21 cellular contexts compared by ENCODE assay signal in the genomic region with DNA sequence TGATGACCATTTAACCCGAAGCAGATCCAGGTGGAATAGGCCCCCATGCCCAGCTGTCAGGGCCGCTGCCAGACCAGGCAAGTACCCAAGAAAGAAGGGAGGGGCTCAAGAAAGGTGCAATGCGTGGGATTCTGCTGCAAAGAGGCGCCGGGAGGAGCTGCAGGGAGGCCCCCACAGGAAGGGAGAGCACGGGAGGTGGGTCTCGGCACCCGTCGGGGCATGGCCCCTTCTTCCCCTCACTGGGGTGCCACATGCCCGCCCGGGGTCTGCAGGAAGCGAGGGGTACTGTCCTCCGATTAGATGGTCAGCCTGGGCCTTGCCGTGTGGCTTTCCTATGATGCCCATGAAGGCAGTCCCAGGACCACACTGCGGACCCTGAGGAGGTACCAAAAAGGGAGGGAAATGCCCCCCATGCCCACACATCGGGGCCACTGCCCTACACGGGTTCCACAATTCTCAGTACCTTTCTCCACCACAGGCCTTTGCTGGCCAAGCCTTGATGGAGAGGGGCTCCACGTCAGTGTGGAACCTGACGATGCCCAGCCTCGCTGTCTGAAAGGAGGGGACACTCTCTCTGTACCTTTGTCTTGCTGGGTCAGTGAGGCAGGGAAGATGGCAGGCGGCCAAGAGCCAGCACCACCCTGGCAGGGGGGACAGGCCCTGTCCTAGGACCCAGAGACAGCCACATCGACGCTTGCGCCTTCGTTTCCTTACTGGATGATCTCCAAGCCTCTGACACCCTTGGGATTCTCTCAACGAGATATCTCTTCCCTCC. TPM values are rescaled to one million over a fixed set of nuclear protein-coding genes. Genes with fewer than 3 reads are reported as not detected.
DNase-seq lines count a peak whose midpoint lies in the region; ATAC-seq, FAIRE-seq and TF ChIP-seq lines count a peak whose summit lies in the region.
"Had no signal": no experiment of that assay in that cellular context is flagged by ENCODE, and none has a peak within 500 bp of the region (broad histone marks: within the 10 kb centered on the region; RNA-seq: fewer than 3 reads in every experiment).

No MANE protein-coding gene starts in this region.

- CTCF ChIA-PET in HepG2 (lab: Yijun Ruan, JAX; ENCODE audit: low intra/inter-chr PET ratio, low total read pairs), result no interaction called here

- no peaks in the 10 kb centered on the region for H3K79me2 ChIP-seq in HepG2 (ENCODE audit: insufficient read depth, low read length)

- H3K36me3 Mint-ChIP-seq in dendritic cell treated with granulocyte-macrophage colony-stimulating factor and Interleukin-4, amounts not matched to agents 40 ng/mL and 50 ng/mL, for 4 days (ENCODE audit: low read depth), result no peaks in the 10 kb centered on the region
- no peaks in the 10 kb centered on the region for H3K36me3 Mint-ChIP-seq in neural crest cell (ENCODE audit: low read depth)
- H3K36me3 Mint-ChIP-seq: CD14-positive monocyte had no signal

- TF ChIP-seq CTCF in HepG2 (CRISPR knock-in tag; IDR thresholded peaks at IDR 0.05) (no peak), right lobe of liver (IDR thresholded peaks at IDR 0.05) (no peak), neural crest cell (conservative IDR thresholded peaks at IDR 0.05) (no peak)

- H3K27me3 Mint-ChIP-seq in dendritic cell treated with granulocyte-macrophage colony-stimulating factor and Interleukin-4, amounts not matched to agents 40 ng/mL and 50 ng/mL, for 4 days, result peaks cover 17% of the 10 kb centered on the region
- H3K27me3 Mint-ChIP-seq in neural crest cell (ENCODE audit: low read depth), result no peaks in the 10 kb centered on the region

- TF ChIP-seq RAD21 in HepG2 (CRISPR knock-in tag; IDR thresholded peaks at IDR 0.05), result no peak

- H3K27ac Mint-ChIP-seq in dendritic cell treated with granulocyte-macrophage colony-stimulating factor and Interleukin-4, amounts not matched to agents 40 ng/mL and 50 ng/mL, for 4 days, result peak overlapping the region; percentile 18
- H3K27ac Mint-ChIP-seq in neural crest cell (ENCODE audit: unreplicated experiment), result peak overlapping the region; percentile 43
- H3K27ac Mint-ChIP-seq: CD4-positive, alpha-beta memory T cell had no signal

- ATAC-seq in HepG2 (no peak), right lobe of liver (no peak), GM18870 (IDR thresholded peaks at IDR 0.05; ENCODE audit: unreplicated experiment) (no peak)

- H3K27ac ChIP-seq in HepG2 (ENCODE audit: extremely low read length, insufficient read depth, low read length) (no peak overlapping the region), right lobe of liver (no peak overlapping the region)

- TF ChIP-seq POLR2A in HepG2 (IDR thresholded peaks at IDR 0.05; ENCODE audit: insufficient read depth in 1 of 2, low read depth in 2 of 2, low read length in 2 of 2) (no peak), right lobe of liver (IDR thresholded peaks at IDR 0.05) (no peak)

- 51% methylated on average over 23 of the region's 26 CpGs for WGBS in HepG2 (ENCODE audit: low lambda C conversion rate)
- 76% methylated on average over 14 of the region's 26 CpGs for WGBS in right lobe of liver (ENCODE audit: insufficient coverage, low coverage, low lambda C conversion rate, missing lambda C conversion rate)

- H3K4me3 ChIP-seq in HepG2 (replicated peaks in 1 of 3; ENCODE audit: insufficient read depth in 1 of 3, low read depth in 2 of 3, low read length in 3 of 3) (no peak overlapping the region), right lobe of liver (no peak overlapping the region)
- H3K4me3 ChIP-seq: HAP-1 had no signal

- H3K9ac ChIP-seq in HepG2 (ENCODE audit: insufficient read depth, low read depth, low read length), result no peak overlapping the region

- FAIRE-seq in HepG2 (lab: Jason Lieb, UNC), result no peak
- peak; percentile 44 for FAIRE-seq in urothelium cell line (lab: Jason Lieb, UNC)
- FAIRE-seq: A204.1, GM12892, GM18507, H1 had no signal

- DNase-seq in HepG2 (ENCODE audit: low spot score) (no peak), right lobe of liver (no peak), neural crest cell (ENCODE audit: low read depth, low spot score) (no peak), urothelium cell line (ENCODE audit: low spot score) (no peak), occipital lobe (lab: John Stamatoyannopoulos, UW) (no peak), SHP77 (lab: John Stamatoyannopoulos, UW) (no peak)
- DNase-seq: ACHN; CD4-positive, alpha-beta memory T cell; DMS153; DMS79; GDM1 had no signal

- H3K4me2 ChIP-seq in HepG2 (ENCODE audit: low read depth, low read length), result no peak overlapping the region

- intact Hi-C loops in HepG2 (cut with micrococcal nuclease; ENCODE audit: unreplicated experiment) (no loop called here), right lobe of liver (cut with DNase I) (no loop called here)
- intact Hi-C loops in dendritic cell treated with granulocyte-macrophage colony-stimulating factor and Interleukin-4, amounts not matched to agents 40 ng/mL and 50 ng/mL, for 4 days (cut with micrococcal nuclease), result no loop called here

- H2AFZ ChIP-seq in HepG2 (ENCODE audit: low read length), result no peak overlapping the region

- in situ Hi-C loops in HepG2 (cut with HindIII; ENCODE audit: extremely low pct_ligation_motif_present, low pct_unique_long_range_greater_than_20kb), result no loop called here

- H3K9me3 Mint-ChIP-seq in dendritic cell treated with granulocyte-macrophage colony-stimulating factor and Interleukin-4, amounts not matched to agents 40 ng/mL and 50 ng/mL, for 4 days, result no peaks in the 10 kb centered on the region
- no peaks in the 10 kb centered on the region for H3K9me3 Mint-ChIP-seq in neural crest cell

- POLR2A ChIA-PET in HepG2 (lab: Yijun Ruan, JAX), result no interaction called here

- H3K27me3 ChIP-seq in HepG2 (ENCODE audit: control insufficient read depth in 1 of 2, insufficient read depth in 2 of 2, low read length in 2 of 2), result peaks cover 0 to 47% of the 10 kb centered on the region in 2 experiments; a peak in 4 of 5 replicates
- no peaks in the 10 kb centered on the region for H3K27me3 ChIP-seq in right lobe of liver
- H3K27me3 ChIP-seq: BE2C had no signal

- no peaks in the 10 kb centered on the region for H4K20me1 ChIP-seq in HepG2 (ENCODE audit: insufficient read depth, low read length)

- peaks cover 33% of the 10 kb centered on the region for H3K4me1 ChIP-seq in HepG2 (ENCODE audit: insufficient read depth, low read length)
- H3K4me1 ChIP-seq in right lobe of liver, result no peaks in the 10 kb centered on the region
- H3K4me1 ChIP-seq: BE2C, HAP-1 had no signal

- BruUV-seq in HepG2 (replicated peaks; lab: Mats Ljungman, UMichigan), result no TSS peak

- no peaks in the 10 kb centered on the region for H3K9me3 ChIP-seq in HepG2 (ENCODE audit: low read length)
- H3K9me3 ChIP-seq in right lobe of liver, result no peaks in the 10 kb centered on the region
- H3K9me3 ChIP-seq: BE2C, HAP-1 had no signal

- H3K4me1 Mint-ChIP-seq in dendritic cell treated with granulocyte-macrophage colony-stimulating factor and Interleukin-4, amounts not matched to agents 40 ng/mL and 50 ng/mL, for 4 days (ENCODE audit: low read depth), result peaks cover 9% of the 10 kb centered on the region
- no peaks in the 10 kb centered on the region for H3K4me1 Mint-ChIP-seq in neural crest cell
- H3K4me1 Mint-ChIP-seq: CD14-positive monocyte; CD4-positive, alpha-beta memory T cell had no signal

- no peak overlapping the region for H3K4me3 Mint-ChIP-seq in dendritic cell treated with granulocyte-macrophage colony-stimulating factor and Interleukin-4, amounts not matched to agents 40 ng/mL and 50 ng/mL, for 4 days
- H3K4me3 Mint-ChIP-seq in neural crest cell, result no peak overlapping the region
- H3K4me3 Mint-ChIP-seq: CD14-positive monocyte; CD4-positive, alpha-beta memory T cell had no signal

- TF ChIP-seq EP300 in HepG2 (IDR thresholded peaks at IDR 0.05; ENCODE audit: low read depth in 2 of 2, low read length in 2 of 2), result no peak
- TF ChIP-seq EP300 in HepG2 (CRISPR knock-in tag; IDR thresholded peaks at IDR 0.05; ENCODE audit: borderline replicate concordance), result no peak

- H3K36me3 ChIP-seq in HepG2 (replicated peaks in 1 of 2; ENCODE audit: control insufficient read depth in 1 of 2, insufficient read depth in 2 of 2, low read length in 2 of 2), result no peaks in the 10 kb centered on the region
- no peaks in the 10 kb centered on the region for H3K36me3 ChIP-seq in right lobe of liver
- H3K36me3 ChIP-seq: BE2C, HAP-1 had no signal

TF ChIP-seq in HepG2, 621 proteins besides CTCF, POLR2A, EP300 and RAD21 (continues in another document):
- no peak for TF ChIP-seq ZSCAN25 (CRISPR knock-in tag; IDR thresholded peaks at IDR 0.05)

RNA-seq across cellular contexts. Expression of a gene that starts 45.5 kb away (rescaled TPM):
- total RNA-seq in HepG2 (2016; rRNA removed; fragmentation: Illumina TruSeq; extraction: Trizol), result 0.86 and 0.90 TPM in 2 replicates
- total RNA-seq in HepG2 (2016; cell fraction: cytosol; rRNA removed; fragmentation: Illumina TruSeq; extraction: Trizol; ENCODE audit: low read depth), result 0.51 and 0.79 TPM in 2 replicates
- total RNA-seq in HepG2 (2016; cell fraction: insoluble cytoplasmic fraction; rRNA removed; fragmentation: Illumina TruSeq; extraction: Trizol), result 0.28 and 1.4 TPM in 2 replicates
- total RNA-seq in HepG2 (2016; cell fraction: membrane; rRNA removed; fragmentation: Illumina TruSeq; extraction: Trizol), result 0.34 and 0.46 TPM in 2 replicates
- 1.9 and 2.2 TPM in 2 replicates for total RNA-seq in HepG2 (2016; cell fraction: nucleus; rRNA removed; fragmentation: Illumina TruSeq; extraction: Trizol)
- polyA plus RNA-seq in HepG2 (2011; rRNA removed), result 1.6 and 1.8 TPM in 2 replicates
- 0.98 and 1.4 TPM in 2 replicates for polyA plus RNA-seq in HepG2 (2011; cell fraction: cytosol; rRNA removed)
- polyA plus RNA-seq in HepG2 (2011; cell fraction: nucleus; rRNA removed), result 8.8 and 9.2 TPM in 2 replicates
- 3.3 and 4.0 TPM in 2 replicates for polyA plus RNA-seq in HepG2 (2012)
- polyA plus RNA-seq in HepG2 (2016; cell fraction: cytosol; fragmentation: Illumina TruSeq; extraction: Trizol; ENCODE audit: low read depth), result 0.34 and 0.66 TPM in 2 replicates
- 1.1 and 1.3 TPM in 2 replicates for polyA plus RNA-seq in HepG2 (2016; cell fraction: insoluble cytoplasmic fraction; fragmentation: Illumina TruSeq; extraction: Trizol; ENCODE audit: low read depth)
- 0.31 and 1.2 TPM in 2 replicates for polyA plus RNA-seq in HepG2 (2016; cell fraction: membrane; fragmentation: Illumina TruSeq; extraction: Trizol; ENCODE audit: low read depth)
- polyA plus RNA-seq in HepG2 (2016; cell fraction: nucleus; fragmentation: Illumina TruSeq; extraction: Trizol; ENCODE audit: insufficient read depth, low read depth), result 2.7 and 3.1 TPM in 2 replicates
- 2.5 and 3.0 TPM in 2 replicates for polyA minus RNA-seq in HepG2 (2011; rRNA and poly(A)+ RNA removed; ENCODE audit: low replicate concordance)
- polyA minus RNA-seq in HepG2 (2011; cell fraction: cytosol; rRNA and poly(A)+ RNA removed), result 0.89 and 1.5 TPM in 2 replicates
- polyA minus RNA-seq in HepG2 (2011; cell fraction: nucleus; rRNA and poly(A)+ RNA removed), result 6.1 and 6.3 TPM in 2 replicates
- under 1 TPM in 1 of 6 experiments, not detected in 5; 0.04 TPM for total RNA-seq in right lobe of liver
- total RNA-seq in neural crest cell, result 0.09 TPM in 1 of 2 replicates, not detected in the other
- total RNA-seq in occipital lobe, result under 0.01 TPM
- total RNA-seq: HT-29 had no signal
